23 cellular contexts compared by ENCODE assay signal in genomic region chr2:233025706-233026105, GRCh38. TPM values are rescaled to one million over a fixed set of nuclear protein-coding genes. Genes with fewer than 3 reads are reported as not detected.
"Had no signal": no experiment of that assay in that cellular context is flagged by ENCODE, and none has a peak within 500 bp of the region (broad histone marks: within the 10 kb centered on the region; RNA-seq: fewer than 3 reads in every experiment).

No MANE protein-coding gene starts in this region.

- H3K27me3 ChIP-seq: gastroesophageal sphincter, neutrophil, upper lobe of left lung had no signal

- DNase-seq: activated CD4-positive, CD25-positive, alpha-beta regulatory T cell treated with anti-CD3 and anti-CD28 coated beads, Interleukin-2, amount 50 U/mL, for 72 hours; activated naive CD4-positive, alpha-beta T cell; activated naive CD8-positive, alpha-beta T cell treated with anti-CD3 and anti-CD28 coated beads, Interleukin-2, amount 10 ng/mL, durations not matched to agents 7 days and 5 days; dermis blood vessel endothelial cell; heart right ventricle; natural killer cell; stimulated activated CD4-positive, alpha-beta T cell treated with anti-CD3 and anti-CD28 coated beads, Interleukin-4, amount 100 ng/mL, for 24 hours; stimulated activated naive CD4-positive, alpha-beta T cell treated with Interleukin-2 at 50 U/mL for 16 hours; substantia nigra; T1000; upper lobe of left lung had no signal

- H3K27ac ChIP-seq: epithelial cell of prostate, gastroesophageal sphincter, heart right ventricle, neutrophil, skin epidermis, upper lobe of left lung had no signal

- H3K4me3 ChIP-seq: gastroesophageal sphincter, heart right ventricle, skin epidermis, upper lobe of left lung had no signal

- ATAC-seq: gastroesophageal sphincter, heart right ventricle, left lobe of liver, natural killer cell had no signal

- FAIRE-seq: islet of Langerhans had no signal

- H3K36me3 ChIP-seq: gastroesophageal sphincter, heart right ventricle, neutrophil, upper lobe of left lung had no signal

- H3K4me1 ChIP-seq: gastroesophageal sphincter, heart right ventricle, upper lobe of left lung had no signal

- H3K9me3 ChIP-seq: gastroesophageal sphincter, heart right ventricle, neutrophil, upper lobe of left lung had no signal

RNA-seq across cellular contexts. Expression of gene NEU2, which starts 6.8 kb away (rescaled TPM):
- total RNA-seq: activated CD8-positive, alpha-beta memory T cell treated with anti-CD3 and anti-CD28 coated beads for 36 hours; activated naive CD8-positive, alpha-beta T cell treated with anti-CD3 and anti-CD28 coated beads, Interleukin-2, amount 10 ng/mL, durations not matched to agents 7 days and 5 days; aorta; bronchial epithelial cell; chondrocyte; dermis blood vessel endothelial cell; gastroesophageal sphincter; heart right ventricle; left lobe of liver; lung microvascular endothelial cell; mucosa of gallbladder; natural killer cell; upper lobe of left lung had no signal
- polyA plus RNA-seq: aorta, heart right ventricle had no signal

RNA-seq across cellular contexts. Expression of gene NGEF, which starts 12.7 kb away (rescaled TPM):
- total RNA-seq: activated naive CD8-positive, alpha-beta T cell treated with anti-CD3 and anti-CD28 coated beads, Interleukin-2, amount 10 ng/mL, durations not matched to agents 7 days and 5 days; lung microvascular endothelial cell; natural killer cell had no signal
